Comparison of ENCODE assay signal across 20 cellular contexts in the genomic region with DNA sequence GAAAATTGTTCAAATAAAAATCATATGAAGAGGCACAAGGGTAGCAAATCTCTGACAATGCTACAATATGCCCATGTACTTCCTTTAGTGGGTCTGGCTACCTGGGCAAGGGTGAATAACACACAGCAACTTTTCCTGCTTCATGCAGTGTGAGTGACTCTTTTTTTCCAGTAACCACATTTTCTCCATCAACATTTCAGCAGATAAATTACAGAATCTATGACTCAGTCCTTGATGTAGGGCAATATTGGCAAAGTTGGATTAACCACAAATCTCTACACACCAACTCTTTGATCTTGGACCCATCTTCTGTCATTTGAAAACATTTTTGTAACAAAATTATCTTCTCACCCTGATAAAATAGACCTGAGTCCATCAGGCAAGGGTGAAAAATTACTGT. TPM values are rescaled to one million over a fixed set of nuclear protein-coding genes. Genes with fewer than 3 reads are reported as not detected.
"Had no signal": no experiment of that assay in that cellular context is flagged by ENCODE, and none has a peak within 500 bp of the region (broad histone marks: within the 10 kb centered on the region; RNA-seq: fewer than 3 reads in every experiment).

No MANE protein-coding gene starts in this region.

- H3K9me3 ChIP-seq: spleen had no signal

- H3K27ac Mint-ChIP-seq: activated CD4-positive, alpha-beta T cell treated with anti-CD3 and anti-CD28 coated beads for 36 hours; activated CD8-positive, alpha-beta T cell treated with anti-CD3 and anti-CD28 coated beads for 36 hours; activated naive CD4-positive, alpha-beta T cell treated with anti-CD3 and anti-CD28 coated beads, Interleukin-2, amount 50 U/mL, for 72 hours; endodermal cell; stimulated activated naive CD8-positive, alpha-beta T cell treated with anti-CD3 and anti-CD28 coated beads, Interleukin-15, Interleukin-2, amounts not matched to agents 100 ng/mL and 50 ng/mL, for 24 hours; T-helper 1 cell treated with Interleukin-12 subunit alpha and Interleukin-12 subunit beta and Interleukin-4 antibody, amounts not matched to agents 30 μg/mL and 1 μg/mL, for 36 hours had no signal

- ATAC-seq: activated CD4-positive, alpha-beta T cell treated with anti-CD3 and anti-CD28 coated beads for 36 hours; activated CD8-positive, alpha-beta T cell treated with anti-CD3 and anti-CD28 coated beads for 36 hours; activated naive CD4-positive, alpha-beta T cell treated with anti-CD3 and anti-CD28 coated beads, Interleukin-2, amount 50 U/mL, for 72 hours; left colon; sciatic nerve had no signal

- H3K27ac ChIP-seq: cardiac muscle cell, dorsolateral prefrontal cortex, spleen had no signal

- H3K36me3 ChIP-seq: cardiac muscle cell, spleen had no signal

- H3K4me3 Mint-ChIP-seq: activated CD4-positive, alpha-beta T cell treated with anti-CD3 and anti-CD28 coated beads for 36 hours; activated CD8-positive, alpha-beta T cell treated with anti-CD3 and anti-CD28 coated beads for 36 hours; endodermal cell; stimulated activated naive CD8-positive, alpha-beta T cell treated with anti-CD3 and anti-CD28 coated beads, Interleukin-15, Interleukin-2, amounts not matched to agents 100 ng/mL and 50 ng/mL, for 24 hours; T-helper 1 cell treated with Interleukin-12 subunit alpha and Interleukin-12 subunit beta and Interleukin-4 antibody, amounts not matched to agents 30 μg/mL and 1 μg/mL, for 36 hours had no signal

- H3K9me3 Mint-ChIP-seq: activated CD8-positive, alpha-beta T cell treated with anti-CD3 and anti-CD28 coated beads for 36 hours; endodermal cell; stimulated activated naive CD8-positive, alpha-beta T cell treated with anti-CD3 and anti-CD28 coated beads, Interleukin-15, Interleukin-2, amounts not matched to agents 100 ng/mL and 50 ng/mL, for 24 hours; T-helper 1 cell treated with Interleukin-12 subunit alpha and Interleukin-12 subunit beta and Interleukin-4 antibody, amounts not matched to agents 30 μg/mL and 1 μg/mL, for 36 hours had no signal

- DNase-seq: activated CD4-positive, alpha-beta T cell treated with anti-CD3 and anti-CD28 coated beads for 36 hours; activated CD8-positive, alpha-beta T cell treated with anti-CD3 and anti-CD28 coated beads for 36 hours; activated effector memory CD4-positive, alpha-beta T cell treated with anti-CD3 and anti-CD28 coated beads, Interleukin-2, amount 50 U/mL, for 16 hours; activated T-cell treated with anti-CD3 and anti-CD28 coated beads, Interleukin-2, amount 50 U/mL, for 48 hours; dorsolateral prefrontal cortex; endodermal cell; erythroblast; left colon; midbrain; spleen had no signal

- H3K36me3 Mint-ChIP-seq: activated naive CD4-positive, alpha-beta T cell treated with anti-CD3 and anti-CD28 coated beads, Interleukin-2, amount 50 U/mL, for 72 hours had no signal

- H3K27me3 ChIP-seq: cardiac muscle cell, dorsolateral prefrontal cortex, spleen had no signal

- H3K4me1 Mint-ChIP-seq: activated CD4-positive, alpha-beta T cell treated with anti-CD3 and anti-CD28 coated beads for 36 hours had no signal

- H3K4me3 ChIP-seq: cardiac muscle cell, dorsolateral prefrontal cortex, lung, spleen had no signal

- H3K4me1 ChIP-seq: spleen had no signal

RNA-seq across cellular contexts. Expression of a gene that starts 31.7 kb away (rescaled TPM):
- total RNA-seq: activated CD4-positive, alpha-beta T cell treated with anti-CD3 and anti-CD28 coated beads for 36 hours; activated CD8-positive, alpha-beta T cell treated with anti-CD3 and anti-CD28 coated beads for 36 hours; activated naive CD4-positive, alpha-beta T cell treated with anti-CD3 and anti-CD28 coated beads, Interleukin-2, amount 50 U/mL, for 72 hours; endodermal cell; myocyte; osteocyte; pulmonary artery endothelial cell; ureter had no signal
- polyA plus RNA-seq: cardiac muscle cell had no signal
